Comparison of ENCODE assay signal across 11 cellular contexts in genomic region chr10:3853547-3853989, GRCh38.
DNase-seq lines count a peak whose midpoint lies in the region; ATAC-seq and TF ChIP-seq lines count a peak whose summit lies in the region.
"Had no signal": no experiment of that assay in that cellular context is flagged by ENCODE, and none has a peak within 500 bp of the region (broad histone marks: within the 10 kb centered on the region; RNA-seq: fewer than 3 reads in every experiment).

No MANE protein-coding gene starts in this region.

- 59 to 64% (median 62%) methylated on average over 6 of the region's 6 CpGs for WGBS in ovary, 3 donors

- H3K27ac ChIP-seq in ovary = peak overlapping the region in 1 of 2 donors; percentile 20

- intact Hi-C loops in dendritic cell treated with granulocyte-macrophage colony-stimulating factor and Interleukin-4, amounts not matched to agents 40 ng/mL and 50 ng/mL, for 4 days (cut with micrococcal nuclease) = loop anchor here (2.0 kb wide), 1 partner anchor 13 kb away; no protein-coding TSS in a partner anchor
- intact Hi-C loops in mucosa of descending colon (cut with DNase I, micrococcal nuclease) (loop anchor here in 1 of 2 donors (10.0 kb wide), 1 partner anchor 69 kb away; the partner anchor contains the start of gene KLF6), ovary (cut with DNase I) (no loop called here)

- H3K27ac Mint-ChIP-seq in stimulated activated naive CD8-positive, alpha-beta T cell treated with anti-CD3 and anti-CD28 coated beads, Interleukin-15, Interleukin-2, amounts not matched to agents 100 ng/mL and 50 ng/mL, for 24 hours = peak overlapping the region; percentile 34
- peak overlapping the region; percentile 99 for H3K27ac Mint-ChIP-seq in dendritic cell treated with granulocyte-macrophage colony-stimulating factor and Interleukin-4, amounts not matched to agents 40 ng/mL and 50 ng/mL, for 4 days

- TF ChIP-seq POLR2A in ovary (IDR thresholded peaks at IDR 0.05) = no peak

- H3K4me1 ChIP-seq in mucosa of descending colon (ENCODE audit: low read depth) = peaks cover 35% of the 10 kb centered on the region
- peaks cover 5% of the 10 kb centered on the region for H3K4me1 ChIP-seq in ovary (ENCODE audit: insufficient read depth)

- H3K9me3 ChIP-seq in mucosa of descending colon (no peaks in the 10 kb centered on the region), ovary (no peaks in the 10 kb centered on the region)

- no peaks in the 10 kb centered on the region for H3K27me3 ChIP-seq in ovary

- H3K36me3 Mint-ChIP-seq in stimulated activated naive CD8-positive, alpha-beta T cell treated with anti-CD3 and anti-CD28 coated beads, Interleukin-15, Interleukin-2, amounts not matched to agents 100 ng/mL and 50 ng/mL, for 24 hours (ENCODE audit: low read depth) = peaks cover 4% of the 10 kb centered on the region
- H3K36me3 Mint-ChIP-seq in dendritic cell treated with granulocyte-macrophage colony-stimulating factor and Interleukin-4, amounts not matched to agents 40 ng/mL and 50 ng/mL, for 4 days (ENCODE audit: low read depth) = peaks cover 5% of the 10 kb centered on the region
- H3K36me3 Mint-ChIP-seq: immature natural killer cell had no signal

- DNase-seq in stimulated activated naive CD8-positive, alpha-beta T cell treated with anti-CD3 and anti-CD28 coated beads, Interleukin-15, Interleukin-2, amounts not matched to agents 100 U/mL and 50 U/mL, for 24 hours = no peak
- DNase-seq in mucosa of descending colon = peak in 2 of 3 donors; percentile 55 to 82
- DNase-seq in ovary = no peak
- DNase-seq in NCI-H2029 (lab: John Stamatoyannopoulos, UW) = no peak
- no peak for DNase-seq in activated effector memory CD4-positive, alpha-beta T cell treated with anti-CD3 and anti-CD28 coated beads, Interleukin-2, amount 50 U/mL, for 16 hours
- DNase-seq: activated naive CD4-positive, alpha-beta T cell treated with anti-CD3 and anti-CD28 coated beads, Interleukin-2, amount 50 U/mL, for 16 hours; DMS153; immature natural killer cell had no signal

- no peak for TF ChIP-seq EP300 in ovary (IDR thresholded peaks at IDR 0.05)

- H3K4me1 Mint-ChIP-seq in stimulated activated naive CD8-positive, alpha-beta T cell treated with anti-CD3 and anti-CD28 coated beads, Interleukin-15, Interleukin-2, amounts not matched to agents 100 ng/mL and 50 ng/mL, for 24 hours (ENCODE audit: low read depth) = peaks cover 44% of the 10 kb centered on the region
- H3K4me1 Mint-ChIP-seq in dendritic cell treated with granulocyte-macrophage colony-stimulating factor and Interleukin-4, amounts not matched to agents 40 ng/mL and 50 ng/mL, for 4 days (ENCODE audit: low read depth) = peaks cover 55% of the 10 kb centered on the region

- no peak overlapping the region for H3K4me3 ChIP-seq in mucosa of descending colon
- H3K4me3 ChIP-seq in ovary = no peak overlapping the region

- H3K4me3 Mint-ChIP-seq in stimulated activated naive CD8-positive, alpha-beta T cell treated with anti-CD3 and anti-CD28 coated beads, Interleukin-15, Interleukin-2, amounts not matched to agents 100 ng/mL and 50 ng/mL, for 24 hours = no peak overlapping the region
- no peak overlapping the region for H3K4me3 Mint-ChIP-seq in dendritic cell treated with granulocyte-macrophage colony-stimulating factor and Interleukin-4, amounts not matched to agents 40 ng/mL and 50 ng/mL, for 4 days

- no peaks in the 10 kb centered on the region for H3K36me3 ChIP-seq in mucosa of descending colon (ENCODE audit: low read depth)
- H3K36me3 ChIP-seq in ovary = no peaks in the 10 kb centered on the region

- TF ChIP-seq CTCF in mucosa of descending colon (IDR thresholded peaks at IDR 0.05) = no peak
- TF ChIP-seq CTCF in ovary (IDR thresholded peaks at IDR 0.05) = no peak

- no peaks in the 10 kb centered on the region for H3K27me3 Mint-ChIP-seq in stimulated activated naive CD8-positive, alpha-beta T cell treated with anti-CD3 and anti-CD28 coated beads, Interleukin-15, Interleukin-2, amounts not matched to agents 100 ng/mL and 50 ng/mL, for 24 hours
- H3K27me3 Mint-ChIP-seq in dendritic cell treated with granulocyte-macrophage colony-stimulating factor and Interleukin-4, amounts not matched to agents 40 ng/mL and 50 ng/mL, for 4 days = no peaks in the 10 kb centered on the region

- no peaks in the 10 kb centered on the region for H3K9me3 Mint-ChIP-seq in stimulated activated naive CD8-positive, alpha-beta T cell treated with anti-CD3 and anti-CD28 coated beads, Interleukin-15, Interleukin-2, amounts not matched to agents 100 ng/mL and 50 ng/mL, for 24 hours
- no peaks in the 10 kb centered on the region for H3K9me3 Mint-ChIP-seq in dendritic cell treated with granulocyte-macrophage colony-stimulating factor and Interleukin-4, amounts not matched to agents 40 ng/mL and 50 ng/mL, for 4 days
- H3K9me3 Mint-ChIP-seq: immature natural killer cell had no signal

- no peak for ATAC-seq in stimulated activated naive CD8-positive, alpha-beta T cell treated with anti-CD3 and anti-CD28 coated beads, Interleukin-15, Interleukin-2, amounts not matched to agents 100 U/mL and 50 U/mL, for 24 hours
- ATAC-seq in mucosa of descending colon (peak; percentile 71), GM19023 (IDR thresholded peaks at IDR 0.05; ENCODE audit: unreplicated experiment) (no peak)

Comparison
In these comparisons a context has a peak if more than half of its experiments do, and no peak if none do; other contexts are left out.
1. DNase-seq: peak in mucosa of descending colon (2 of 3); none in stimulated activated naive CD8-positive, alpha-beta T cell treated with anti-CD3 and anti-CD28 coated beads, Interleukin-15, Interleukin-2, amounts not matched to agents 100 U/mL and 50 U/mL, for 24 hours (single experiment), ovary (0 of 5), NCI-H2029 (single experiment) and activated effector memory CD4-positive, alpha-beta T cell treated with anti-CD3 and anti-CD28 coated beads, Interleukin-2, amount 50 U/mL, for 16 hours (single experiment).